ENCODE assay signal across 25 cellular contexts in the genomic region with DNA sequence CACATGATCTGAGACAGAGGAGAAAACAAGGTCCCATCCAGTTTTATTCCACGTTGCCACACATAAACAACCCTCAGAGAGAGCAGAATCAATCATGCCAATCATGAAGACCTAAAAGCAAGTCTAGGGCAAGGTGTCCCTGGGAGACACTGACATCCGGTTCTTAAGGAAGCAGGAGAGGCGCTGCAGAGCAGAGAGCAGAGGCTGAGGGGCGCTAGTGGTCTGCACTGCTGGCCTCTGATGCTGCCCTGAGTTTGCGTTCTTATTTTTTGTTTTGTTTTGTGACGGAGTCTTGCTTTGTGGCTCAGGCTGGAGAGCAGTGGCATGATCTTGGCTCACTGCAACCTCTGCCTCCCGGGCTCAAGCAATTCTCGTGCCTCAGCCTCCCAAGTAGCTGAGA.
"Had no signal": no experiment of that assay in that cellular context is flagged by ENCODE, and none has a peak within 500 bp of the region (broad histone marks: within the 10 kb centered on the region; RNA-seq: fewer than 3 reads in every experiment).

No MANE protein-coding gene starts in this region.

- H3K9me3 ChIP-seq: neutrophil, sigmoid colon, vagina had no signal

- H3K4me1 ChIP-seq: sigmoid colon, vagina had no signal

- H3K4me1 Mint-ChIP-seq: activated B cell treated with CpG ODN at 0.5 μM for 24 hours; activated T-helper 17 cell treated with anti-CD3 and anti-CD28 coated beads, Interleukin-2, amount 50 U/mL, for 72 hours; stimulated activated effector memory CD8-positive, alpha-beta T cell treated with anti-CD3 and anti-CD28 coated beads, Interleukin-12 subunit alpha, Interleukin-12 subunit beta, amount 100 ng/mL, for 72 hours; stimulated activated naive CD8-positive, alpha-beta T cell treated with anti-CD3 and anti-CD28 coated beads, Interleukin-15, amount 100 ng/mL, for 72 hours had no signal

- H3K4me3 Mint-ChIP-seq: activated B cell treated with CpG ODN at 0.5 μM for 24 hours; activated CD8-positive, alpha-beta T cell treated with anti-CD3 and anti-CD28 coated beads for 36 hours; activated T-cell treated with anti-CD3 and anti-CD28 coated beads, Interleukin-2, amount 50 U/mL, for 4 hours; activated T-helper 17 cell treated with anti-CD3 and anti-CD28 coated beads, Interleukin-2, amount 50 U/mL, for 72 hours; effector memory CD8-positive, alpha-beta T cell; nephron; stimulated activated effector memory CD8-positive, alpha-beta T cell treated with anti-CD3 and anti-CD28 coated beads, Interleukin-12 subunit alpha, Interleukin-12 subunit beta, amount 100 ng/mL, for 72 hours; stimulated activated naive CD8-positive, alpha-beta T cell treated with anti-CD3 and anti-CD28 coated beads, Interleukin-15, amount 100 ng/mL, for 72 hours; type B pancreatic cell had no signal

- ATAC-seq: activated CD8-positive, alpha-beta T cell treated with anti-CD3 and anti-CD28 coated beads for 36 hours; activated T-cell treated with anti-CD3 and anti-CD28 coated beads, Interleukin-2, amount 50 U/mL, for 4 hours; activated T-helper 17 cell treated with anti-CD3 and anti-CD28 coated beads, Interleukin-2, amount 50 U/mL, for 72 hours; effector memory CD8-positive, alpha-beta T cell; left cardiac atrium; left ventricle myocardium superior; stimulated activated effector memory CD8-positive, alpha-beta T cell treated with anti-CD3 and anti-CD28 coated beads, Interleukin-12 subunit alpha, Interleukin-12 subunit beta, amount 100 ng/mL, for 72 hours; stimulated activated naive CD8-positive, alpha-beta T cell treated with anti-CD3 and anti-CD28 coated beads, Interleukin-15, amount 100 ng/mL, for 72 hours had no signal

- H3K27ac ChIP-seq: brain microvascular endothelial cell, neutrophil, sigmoid colon, vagina had no signal

- H3K36me3 ChIP-seq: brain microvascular endothelial cell, neutrophil, sigmoid colon, vagina had no signal

- H3K27me3 Mint-ChIP-seq: type B pancreatic cell had no signal

- H3K4me3 ChIP-seq: sigmoid colon, vagina had no signal

- H3K9me3 Mint-ChIP-seq: activated B cell treated with CpG ODN at 0.5 μM for 24 hours; activated CD8-positive, alpha-beta T cell treated with anti-CD3 and anti-CD28 coated beads for 36 hours; activated T-cell treated with anti-CD3 and anti-CD28 coated beads, Interleukin-2, amount 50 U/mL, for 4 hours; activated T-helper 17 cell treated with anti-CD3 and anti-CD28 coated beads, Interleukin-2, amount 50 U/mL, for 72 hours; effector memory CD8-positive, alpha-beta T cell; nephron; stimulated activated effector memory CD8-positive, alpha-beta T cell treated with anti-CD3 and anti-CD28 coated beads, Interleukin-12 subunit alpha, Interleukin-12 subunit beta, amount 100 ng/mL, for 72 hours; stimulated activated naive CD8-positive, alpha-beta T cell treated with anti-CD3 and anti-CD28 coated beads, Interleukin-15, amount 100 ng/mL, for 72 hours; type B pancreatic cell had no signal

- DNase-seq: activated B cell treated with CpG ODN at 0.5 μM for 24 hours; activated CD4-positive, alpha-beta T cell treated with anti-CD3 and anti-CD28 coated beads, Interleukin-2, amount 50 U/mL, for 1 hour; activated CD8-positive, alpha-beta T cell treated with anti-CD3 and anti-CD28 coated beads for 36 hours; activated gamma-delta T cell treated with Interleukin-2 at 50 U/mL for 16 hours; activated naive CD4-positive, alpha-beta T cell treated with anti-CD3 and anti-CD28 coated beads, Interleukin-2, amount 50 U/mL, for 16 hours; activated T-cell treated with anti-CD3 and anti-CD28 coated beads, Interleukin-2, amount 50 U/mL, for 4 hours; amniotic stem cell; brain microvascular endothelial cell; cortex of kidney; effector memory CD8-positive, alpha-beta T cell; foreskin melanocyte; left cardiac atrium; left ventricle myocardium superior; sigmoid colon; small intestine; stimulated activated CD4-positive, alpha-beta T cell treated with anti-CD3 and anti-CD28 coated beads, Interleukin-4, amount 100 ng/mL, for 24 hours; stimulated activated naive CD8-positive, alpha-beta T cell treated with anti-CD3 and anti-CD28 coated beads, Interleukin-15, amount 100 ng/mL, for 72 hours; substantia nigra; T-helper 2 cell had no signal

- H3K27ac Mint-ChIP-seq: activated B cell treated with CpG ODN at 0.5 μM for 24 hours; activated CD8-positive, alpha-beta T cell treated with anti-CD3 and anti-CD28 coated beads for 36 hours; activated T-helper 17 cell treated with anti-CD3 and anti-CD28 coated beads, Interleukin-2, amount 50 U/mL, for 72 hours; effector memory CD8-positive, alpha-beta T cell; stimulated activated effector memory CD8-positive, alpha-beta T cell treated with anti-CD3 and anti-CD28 coated beads, Interleukin-12 subunit alpha, Interleukin-12 subunit beta, amount 100 ng/mL, for 72 hours; stimulated activated naive CD8-positive, alpha-beta T cell treated with anti-CD3 and anti-CD28 coated beads, Interleukin-15, amount 100 ng/mL, for 72 hours; type B pancreatic cell had no signal

- H3K27me3 ChIP-seq: brain microvascular endothelial cell, sigmoid colon, vagina had no signal

- H3K36me3 Mint-ChIP-seq: stimulated activated effector memory CD8-positive, alpha-beta T cell treated with anti-CD3 and anti-CD28 coated beads, Interleukin-12 subunit alpha, Interleukin-12 subunit beta, amount 100 ng/mL, for 72 hours; type B pancreatic cell had no signal
